Comparison of ENCODE assay signal across 7 cellular contexts in the genomic region with DNA sequence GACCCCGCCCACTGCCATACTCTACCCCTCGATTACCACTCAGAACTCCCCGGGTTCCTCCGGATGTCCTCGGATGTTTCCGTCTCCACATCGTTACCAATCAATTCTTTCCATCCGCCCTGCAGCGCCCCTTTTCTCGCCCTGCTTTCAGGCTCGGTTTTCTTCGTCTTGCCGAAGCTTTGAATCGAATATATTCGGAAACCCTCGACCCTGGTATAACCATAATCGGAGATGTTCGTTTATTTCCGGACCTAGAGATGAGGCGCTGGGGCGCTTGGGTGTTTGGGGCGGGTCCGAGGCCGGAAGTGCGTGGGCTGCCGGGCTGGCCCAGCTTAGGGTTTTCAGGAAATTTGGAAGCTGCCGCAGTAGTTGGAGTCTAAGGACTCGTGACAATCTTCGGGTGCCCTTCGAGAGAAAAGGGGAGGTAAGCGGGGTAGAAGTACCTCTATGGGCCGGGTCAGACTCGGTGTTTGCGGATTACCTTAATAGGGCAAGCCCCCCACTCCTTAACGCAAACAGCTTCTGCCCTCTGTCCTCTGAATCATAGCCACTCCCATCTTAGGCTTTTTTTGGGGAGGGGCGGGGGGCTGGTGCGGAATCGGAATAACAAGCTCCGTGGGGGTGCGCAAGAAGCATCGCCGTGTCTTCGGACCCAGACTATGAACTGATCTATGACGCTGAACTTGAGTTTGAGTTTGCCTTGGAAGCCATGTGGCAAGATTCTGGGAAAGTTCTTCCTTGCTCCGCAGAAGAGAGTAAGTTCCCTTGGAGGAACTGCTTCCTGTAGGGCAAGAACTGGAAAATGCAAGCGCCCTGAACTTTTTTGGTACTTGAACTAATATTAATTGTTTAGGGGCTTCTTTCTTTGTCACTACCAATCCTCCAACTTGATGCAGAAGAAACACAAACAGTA. TPM values are rescaled to one million over a fixed set of nuclear protein-coding genes. Genes with fewer than 3 reads are reported as not detected.
DNase-seq lines count a peak whose midpoint lies in the region; ATAC-seq, FAIRE-seq and TF ChIP-seq lines count a peak whose summit lies in the region.

A gene with protein sequence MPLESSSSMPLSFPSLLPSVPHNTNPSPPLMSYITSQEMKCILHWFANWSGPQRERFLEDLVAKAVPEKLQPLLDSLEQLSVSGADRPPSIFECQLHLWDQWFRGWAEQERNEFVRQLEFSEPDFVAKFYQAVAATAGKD (plus strand): TSS at position 310 of the 913 bp plus-strand sequence. CDS start 2,154 bp downstream, outside the sequence.

- DNase-seq in bronchial epithelial cell (ENCODE audit: low read depth), result peak; percentile 99
- peak; percentile 100 for DNase-seq in inferior parietal cortex (ENCODE audit: extremely low spot score)
- peak; percentile 97 to 98 for DNase-seq in stimulated activated CD4-positive, alpha-beta T cell treated with anti-CD3 and anti-CD28 coated beads, Interleukin-15, amount 100 ng/mL, for 1 hour (ENCODE audit: low read depth in 1 of 2, low spot score in 1 of 2)
- no peak for DNase-seq in kidney glomerular epithelial cell (lab: John Stamatoyannopoulos, UW)

- no peak for TF ChIP-seq CTCF in bronchial epithelial cell (IDR thresholded peaks at IDR 0.05; ENCODE audit: insufficient read depth, low read length, severe bottlenecking)

- peaks cover 7% of the 10 kb centered on the region for H3K36me3 ChIP-seq in bronchial epithelial cell (ENCODE audit: control insufficient read depth, insufficient read depth, low read length)

- FAIRE-seq in bronchial epithelial cell (lab: Jason Lieb, UNC), result no peak

- ATAC-seq in GM18867 (IDR thresholded peaks at IDR 0.05; ENCODE audit: unreplicated experiment) (peak; percentile 90), HG03025 (IDR thresholded peaks at IDR 0.05; ENCODE audit: low FRiP score, unreplicated experiment) (peak; percentile 81), SK-N-SH treated with all-trans-retinoic acid at 6 μM for 48 hours (peak; percentile 94)

- no peaks in the 10 kb centered on the region for H3K27me3 ChIP-seq in bronchial epithelial cell (ENCODE audit: control insufficient read depth, insufficient read depth, low read length)

- peak within 1 kb of the TSS; percentile 78 for H3K4me3 ChIP-seq in bronchial epithelial cell (ENCODE audit: low read depth, low read length)

TF ChIP-seq in SK-N-SH treated with all-trans-retinoic acid at 6 μM for 48 hours, 23 proteins besides CTCF, POLR2A, EP300 and RAD21:
- TF ChIP-seq, protein P1, sequence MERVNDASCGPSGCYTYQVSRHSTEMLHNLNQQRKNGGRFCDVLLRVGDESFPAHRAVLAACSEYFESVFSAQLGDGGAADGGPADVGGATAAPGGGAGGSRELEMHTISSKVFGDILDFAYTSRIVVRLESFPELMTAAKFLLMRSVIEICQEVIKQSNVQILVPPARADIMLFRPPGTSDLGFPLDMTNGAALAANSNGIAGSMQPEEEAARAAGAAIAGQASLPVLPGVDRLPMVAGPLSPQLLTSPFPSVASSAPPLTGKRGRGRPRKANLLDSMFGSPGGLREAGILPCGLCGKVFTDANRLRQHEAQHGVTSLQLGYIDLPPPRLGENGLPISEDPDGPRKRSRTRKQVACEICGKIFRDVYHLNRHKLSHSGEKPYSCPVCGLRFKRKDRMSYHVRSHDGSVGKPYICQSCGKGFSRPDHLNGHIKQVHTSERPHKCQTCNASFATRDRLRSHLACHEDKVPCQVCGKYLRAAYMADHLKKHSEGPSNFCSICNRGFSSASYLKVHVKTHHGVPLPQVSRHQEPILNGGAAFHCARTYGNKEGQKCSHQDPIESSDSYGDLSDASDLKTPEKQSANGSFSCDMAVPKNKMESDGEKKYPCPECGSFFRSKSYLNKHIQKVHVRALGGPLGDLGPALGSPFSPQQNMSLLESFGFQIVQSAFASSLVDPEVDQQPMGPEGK (CRISPR knock-in tag; IDR thresholded peaks at IDR 0.05; ENCODE audit: borderline replicate concordance), result peak; percentile 86; the same call in 1 of the 2 replicates
- TF ChIP-seq ZNF8 (CRISPR knock-in tag; IDR thresholded peaks at IDR 0.05) (no peak), GLIS3 (CRISPR knock-in tag; IDR thresholded peaks at IDR 0.05) (no peak), ZNF70 (CRISPR knock-in tag; IDR thresholded peaks at IDR 0.05) (no peak), ZNF565 (CRISPR knock-in tag; conservative IDR thresholded peaks at IDR 0.05; ENCODE audit: low read depth) (no peak), PPARA (CRISPR knock-in tag; IDR thresholded peaks at IDR 0.05; ENCODE audit: borderline replicate concordance) (no peak), ZFP3 (CRISPR knock-in tag; IDR thresholded peaks at IDR 0.05) (peak; percentile 22; the same call in 1 of the 2 replicates)

RNA-seq across cellular contexts. Expression of the gene that starts here (rescaled TPM):
- total RNA-seq in bronchial epithelial cell, result 51.9 and 59.1 TPM in 2 replicates
